ENCODE assay signal across 24 cellular contexts in the genomic region with DNA sequence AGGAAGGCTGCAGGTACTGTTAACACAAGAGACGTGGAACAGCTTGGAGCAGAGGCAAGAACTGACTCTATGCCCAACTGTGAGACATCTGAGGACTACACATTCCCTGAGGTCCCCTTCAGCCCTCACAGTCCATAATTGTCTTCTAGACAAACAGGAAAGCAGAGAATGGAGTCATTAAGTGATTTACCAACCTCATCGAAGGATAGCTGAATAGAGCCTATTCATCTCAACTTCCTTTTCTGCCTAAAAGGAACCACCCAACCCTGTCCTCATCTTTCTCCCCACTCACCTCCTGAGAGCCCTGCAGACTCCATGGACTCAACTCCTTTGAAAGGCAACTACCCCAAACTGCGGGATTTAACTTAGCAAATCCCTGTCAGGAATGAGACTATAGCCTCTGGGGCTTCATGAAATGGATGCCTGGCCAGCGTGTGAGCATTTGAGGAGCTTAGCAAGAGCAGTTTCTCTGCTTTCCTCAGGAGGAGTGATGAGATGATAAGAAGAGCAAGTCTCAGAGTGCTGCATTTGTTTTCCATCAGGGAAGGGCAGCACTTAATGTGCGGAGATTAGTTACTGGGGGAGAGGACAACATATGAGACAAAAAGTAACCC.
DNase-seq lines count a peak whose midpoint lies in the region; ATAC-seq and TF ChIP-seq lines count a peak whose summit lies in the region.
"Had no signal": no experiment of that assay in that cellular context is flagged by ENCODE, and none has a peak within 500 bp of the region (broad histone marks: within the 10 kb centered on the region; RNA-seq: fewer than 3 reads in every experiment).

No MANE protein-coding gene starts in this region.

- peaks cover 10% of the 10 kb centered on the region for H3K4me1 ChIP-seq in A673 (ENCODE audit: insufficient read depth, low read length, poor library complexity, severe bottlenecking)
- H3K4me1 ChIP-seq in esophagus muscularis mucosa = peaks cover 0 to 14% (median 8%) of the 10 kb centered on the region in 4 donors
- H3K4me1 ChIP-seq: Caco-2, transverse colon had no signal

- no peak overlapping the region for H3K4me3 ChIP-seq in A673 (ENCODE audit: low read depth, low read length, poor library complexity, severe bottlenecking)
- H3K4me3 ChIP-seq in coronary artery = no peak overlapping the region
- no peak overlapping the region for H3K4me3 ChIP-seq in esophagus muscularis mucosa
- H3K4me3 ChIP-seq: gastrocnemius medialis, hepatocyte, transverse colon had no signal

- H3K27me3 ChIP-seq in A673 (replicated peaks; ENCODE audit: insufficient read depth, low read depth, low read length, poor library complexity) (no peaks in the 10 kb centered on the region), esophagus muscularis mucosa (no peaks in the 10 kb centered on the region)
- H3K27me3 ChIP-seq: gastrocnemius medialis, hepatocyte, transverse colon had no signal

- BruUV-seq in A673 (replicated peaks; lab: Mats Ljungman, UMichigan) = no TSS peak

- intact Hi-C loops in A673 (cut with micrococcal nuclease; ENCODE audit: unreplicated experiment) = no loop called here
- intact Hi-C loops in esophagus muscularis mucosa (cut with DNase I) = loop anchor here (10.0 kb wide), 1 partner anchor 59 kb away; no protein-coding TSS in a partner anchor

- no peak for TF ChIP-seq EP300 in esophagus muscularis mucosa (IDR thresholded peaks at IDR 0.05)

- POLR2A ChIA-PET in A673 (lab: Charles Lee; ENCODE audit: low non-redundant PET) = interaction anchor here (0.6 kb wide), 1 partner anchor 79 kb away, joined by 10 read pairs; no protein-coding TSS in a partner anchor

- no peak for TF ChIP-seq POLR2A in esophagus muscularis mucosa (IDR thresholded peaks at IDR 0.05; ENCODE audit: low read depth)

- H3K27ac ChIP-seq in A673 (ENCODE audit: low read depth, low read length, poor library complexity, severe bottlenecking) = no peak overlapping the region
- H3K27ac ChIP-seq in coronary artery = no peak overlapping the region
- H3K27ac ChIP-seq in esophagus muscularis mucosa (replicated peaks in 1 of 4) = no peak overlapping the region
- H3K27ac ChIP-seq: gastrocnemius medialis, hepatocyte, transverse colon had no signal

- CTCF ChIA-PET in A673 (lab: Charles Lee) = interaction anchor here (1.6 kb wide), 1 partner anchor 107 kb away, joined by 3 read pairs; no protein-coding TSS in a partner anchor

- WGBS in esophagus muscularis mucosa = 81% methylated on average over 5 of the region's 5 CpGs

- H3K9me3 ChIP-seq in A673 (ENCODE audit: low read depth, low read length, poor library complexity, severe bottlenecking) (peaks cover 15% of the 10 kb centered on the region), esophagus muscularis mucosa (peaks cover 0 to 9% (median 2%) of the 10 kb centered on the region in 4 donors)

- peak; percentile 68 for DNase-seq in A673 (ENCODE audit: low spot score)
- DNase-seq in ELF-1 (ENCODE audit: low read depth, low spot score) = peak; percentile 39
- DNase-seq in NCI-H69 (lab: John Stamatoyannopoulos, UW) = peak; percentile 82
- DNase-seq in islet precursor cell = peak; percentile 72
- no peak for DNase-seq in coronary artery (ENCODE audit: low spot score)
- DNase-seq in esophagus muscularis mucosa (ENCODE audit: extremely low spot score) = no peak
- DNase-seq: activated CD4-positive, alpha-beta memory T cell treated with anti-CD3 and anti-CD28 coated beads, Interleukin-2, amount 10 ng/mL, durations not matched to agents 7 days and 5 days; activated CD8-positive, alpha-beta memory T cell treated with anti-CD3 and anti-CD28 coated beads, Interleukin-2, amount 50 U/mL, for 48 hours; anterior cingulate cortex; C1 segment of cervical spinal cord; Caco-2; DMS79 treated with DMSO at 0.1 percent for 48 hours; gastrocnemius medialis; H9; midbrain; naive thymus-derived CD4-positive, alpha-beta T cell; NCI-H524; small intestine; stimulated activated CD4-positive, alpha-beta T cell treated with anti-CD3 and anti-CD28 coated beads, Interleukin-1b, Interleukin-23, amount 100 ng/mL, for 48 hours; transverse colon had no signal

- TF ChIP-seq CTCF in A673 (conservative IDR thresholded peaks at IDR 0.05; ENCODE audit: low read depth, low read length) (no peak), coronary artery (IDR thresholded peaks at IDR 0.05) (no peak), esophagus muscularis mucosa (IDR thresholded peaks at IDR 0.05) (no peak)

- no peaks in the 10 kb centered on the region for H3K36me3 ChIP-seq in A673 (ENCODE audit: insufficient read depth, low read length, poor library complexity, severe bottlenecking)
- H3K36me3 ChIP-seq in esophagus muscularis mucosa = peaks cover 0 to 33% (median 12%) of the 10 kb centered on the region in 4 donors

- no peak for ATAC-seq in SK-N-SH treated with all-trans-retinoic acid at 6 μM for 48 hours
- ATAC-seq: activated CD4-positive, CD25-positive, alpha-beta regulatory T cell treated with anti-CD3 and anti-CD28 coated beads, Interleukin-2, amount 50 U/mL, for 24 hours; gastrocnemius medialis; left lobe of liver; naive thymus-derived CD4-positive, alpha-beta T cell had no signal

TF ChIP-seq in SK-N-SH treated with all-trans-retinoic acid at 6 μM for 48 hours, 23 proteins besides CTCF, POLR2A, EP300 and RAD21:
- TF ChIP-seq ARNTL (CRISPR knock-in tag; IDR thresholded peaks at IDR 0.05; ENCODE audit: borderline replicate concordance, low read depth) = no peak

Comparison
In these comparisons a context has a peak if more than half of its experiments do, and no peak if none do; other contexts are left out.
1. DNase-seq: peak in A673 (single experiment), ELF-1 (single experiment), NCI-H69 (single experiment) and islet precursor cell (single experiment); none in coronary artery (single experiment) and esophagus muscularis mucosa (single experiment).